ENCODE assay signal across 8 cellular contexts in the genomic region with DNA sequence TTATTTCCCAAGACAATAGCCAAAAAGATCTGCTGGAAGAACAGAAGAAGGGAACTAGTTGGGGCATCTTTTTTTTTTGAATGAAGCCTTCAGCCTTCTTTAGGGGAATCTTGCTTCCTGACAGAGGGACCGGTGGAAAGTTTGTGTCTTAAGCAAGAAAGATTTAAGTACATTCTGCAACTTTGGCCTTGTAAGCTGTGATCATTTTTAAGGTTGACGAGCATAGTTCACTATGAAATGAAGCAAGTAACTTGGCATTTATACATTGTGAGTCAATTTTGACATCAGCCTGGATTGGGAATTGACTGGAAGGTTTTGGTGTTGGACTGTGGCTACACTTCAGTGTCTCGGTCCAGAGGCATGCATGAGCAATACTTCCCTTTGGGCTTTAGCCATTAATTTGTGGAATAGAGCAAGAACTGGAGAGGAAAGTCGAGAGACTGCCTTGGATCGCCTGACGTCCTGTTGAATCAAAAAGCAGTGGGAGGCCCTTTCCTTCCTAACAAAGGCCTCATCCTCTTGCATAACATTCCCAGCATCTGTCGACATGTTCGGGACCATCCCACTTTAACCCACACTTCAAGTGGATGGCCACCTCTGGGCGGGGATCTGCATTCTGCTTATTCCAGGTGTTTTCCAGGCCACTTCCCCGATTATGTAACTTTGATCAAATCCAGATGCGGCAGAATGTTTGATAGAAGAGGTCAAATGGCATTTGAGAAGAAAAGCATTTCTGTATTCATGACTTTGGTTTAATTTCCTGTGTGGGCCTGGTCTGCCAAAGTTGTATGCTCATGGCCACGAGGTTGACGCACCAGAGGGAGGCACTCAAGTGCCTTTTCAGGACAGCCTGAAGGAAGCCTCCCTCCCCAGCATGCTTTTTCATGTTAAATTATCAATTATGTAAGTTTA. TPM values are rescaled to one million over a fixed set of nuclear protein-coding genes. Genes with fewer than 3 reads are reported as not detected.
A peak's percentile ranks its signal among the peaks of the same experiment; 100 is the strongest.
DNase-seq lines count a peak whose midpoint lies in the region; ATAC-seq and TF ChIP-seq lines count a peak whose summit lies in the region.

No MANE protein-coding gene starts in this region.

- H3K9me3 ChIP-seq in spleen, result no peaks in the 10 kb centered on the region
- H3K9me3 ChIP-seq in effector memory CD4-positive, alpha-beta T cell (ENCODE audit: control insufficient read depth, low read length), result no peaks in the 10 kb centered on the region
- no peaks in the 10 kb centered on the region for H3K9me3 ChIP-seq in CD4-positive, alpha-beta memory T cell (ENCODE audit: control insufficient read depth in 1 of 2, low read length in 2 of 2)

- TF ChIP-seq POLR2A in spleen (IDR thresholded peaks at IDR 0.05), result no peak

- no peaks in the 10 kb centered on the region for H3K27me3 ChIP-seq in spleen (replicated peaks in 1 of 7)
- H3K27me3 ChIP-seq in effector memory CD4-positive, alpha-beta T cell (replicated peaks; ENCODE audit: control insufficient read depth, insufficient read depth, low read length, poor library complexity, severe bottlenecking), result no peaks in the 10 kb centered on the region
- no peaks in the 10 kb centered on the region for H3K27me3 ChIP-seq in CD4-positive, alpha-beta memory T cell (ENCODE audit: insufficient read depth, low read length)

- no peak overlapping the region for H3K4me3 Mint-ChIP-seq in CD4-positive, alpha-beta memory T cell

- no peak for ATAC-seq in HG02571 (IDR thresholded peaks at IDR 0.05; ENCODE audit: unreplicated experiment)

- DNase-seq in HK-2 (ENCODE audit: unreplicated experiment) (peak; percentile 65), brain pericyte (ENCODE audit: low read depth, low spot score) (peak; percentile 88), iPS-NIHi11 (ENCODE audit: low spot score) (peak; percentile 67), spleen (no peak), NCI-H774 (lab: John Stamatoyannopoulos, UW) (no peak)
- no peak for DNase-seq in effector memory CD4-positive, alpha-beta T cell
- no peak for DNase-seq in CD4-positive, alpha-beta memory T cell

- H3K4me1 ChIP-seq in spleen, result peaks cover 0 to 73% (median 37%) of the 10 kb centered on the region in 6 donors
- no peaks in the 10 kb centered on the region for H3K4me1 ChIP-seq in effector memory CD4-positive, alpha-beta T cell (ENCODE audit: control insufficient read depth, insufficient read depth, low read length, poor library complexity, severe bottlenecking)
- H3K4me1 ChIP-seq in CD4-positive, alpha-beta memory T cell (ENCODE audit: insufficient read depth, low read length), result peaks cover 31% of the 10 kb centered on the region

- no peaks in the 10 kb centered on the region for H3K36me3 ChIP-seq in spleen
- no peaks in the 10 kb centered on the region for H3K36me3 ChIP-seq in effector memory CD4-positive, alpha-beta T cell (ENCODE audit: control insufficient read depth, insufficient read depth, low read length)
- H3K36me3 ChIP-seq in CD4-positive, alpha-beta memory T cell (ENCODE audit: insufficient read depth, low read length), result no peaks in the 10 kb centered on the region

- POLR2A ChIA-PET in CD4-positive, alpha-beta memory T cell (lab: Charles Lee; ENCODE audit: partially characterized antibody), result no interaction called here

- no peaks in the 10 kb centered on the region for H3K9me3 Mint-ChIP-seq in CD4-positive, alpha-beta memory T cell

- CTCF ChIA-PET in CD4-positive, alpha-beta memory T cell (lab: Charles Lee; ENCODE audit: partially characterized antibody), result interaction anchor here (0.9 to 2.7 kb wide), 2 partner anchors 10 to 19 kb away, joined by 3 to 6 read pairs; no protein-coding TSS in a partner anchor

- H3K27me3 Mint-ChIP-seq in CD4-positive, alpha-beta memory T cell, result no peaks in the 10 kb centered on the region

- 37 to 63% (median 49%) methylated on average over 13 of the region's 13 CpGs for WGBS in spleen, 5 donors

- intact Hi-C loops in spleen (cut with DNase I; ENCODE audit: low total_unique reads), result no loop called here
- intact Hi-C loops in CD4-positive, alpha-beta memory T cell (cut with micrococcal nuclease), result no loop called here

- peak overlapping the region in 7 of 8 donors; percentile 69 to 80 (median 77) for H3K27ac ChIP-seq in spleen
- no peak overlapping the region for H3K27ac ChIP-seq in effector memory CD4-positive, alpha-beta T cell (ENCODE audit: insufficient read depth, low read length, poor library complexity, severe bottlenecking)
- H3K27ac ChIP-seq in CD4-positive, alpha-beta memory T cell (ENCODE audit: low read depth, low read length), result no peak overlapping the region

- H3K4me1 Mint-ChIP-seq in CD4-positive, alpha-beta memory T cell, result peaks cover 8 to 17% (median 14%) of the 10 kb centered on the region in 4 donors

- TF ChIP-seq CTCF in spleen (IDR thresholded peaks at IDR 0.05 in 8 of 11, conservative IDR thresholded peaks at IDR 0.05 in 3 of 11), result no peak

- peak overlapping the region in 1 of 7 donors; percentile 55 for H3K27ac Mint-ChIP-seq in CD4-positive, alpha-beta memory T cell

- H3K4me3 ChIP-seq in spleen, result no peak overlapping the region
- no peak overlapping the region for H3K4me3 ChIP-seq in effector memory CD4-positive, alpha-beta T cell (ENCODE audit: insufficient read depth, low read depth, low read length, poor library complexity, severe bottlenecking)
- no peak overlapping the region for H3K4me3 ChIP-seq in CD4-positive, alpha-beta memory T cell (ENCODE audit: low read length in 2 of 2)

- H3K36me3 Mint-ChIP-seq in CD4-positive, alpha-beta memory T cell, result no peaks in the 10 kb centered on the region

RNA-seq across cellular contexts. Expression of a gene that starts 12.5 kb away (rescaled TPM):
- total RNA-seq in spleen, result 10 to 100 TPM; 36.2 to 76.7 (median 55.5) TPM
- 10 to 100 TPM in 2 of 3 donors, 1 to 10 TPM in 1; 9.7 to 17.0 (median 11.5) TPM for polyA plus RNA-seq in spleen
- total RNA-seq in CD4-positive, alpha-beta memory T cell, result 10 to 100 TPM; 31.6 to 34.4 TPM
- 10 to 100 TPM in 1 of 2 donors, 1 to 10 TPM in 1; 3.2 to 14.4 TPM for polyA plus RNA-seq in CD4-positive, alpha-beta memory T cell

RNA-seq across cellular contexts. Expression of a gene that starts 49.0 kb away (rescaled TPM):
- total RNA-seq in spleen, result not detected
- polyA plus RNA-seq in spleen, result under 1 TPM in 2 of 3 donors, not detected in 1; 0.13 to 0.16 TPM
- total RNA-seq in CD4-positive, alpha-beta memory T cell, result not detected
- polyA plus RNA-seq in CD4-positive, alpha-beta memory T cell, result not detected

Comparison
In these comparisons a context has a peak if more than half of its experiments do, and no peak if none do; other contexts are left out.
1. DNase-seq: peak in HK-2 (single experiment), brain pericyte (single experiment) and iPS-NIHi11 (single experiment); none in spleen (single experiment), effector memory CD4-positive, alpha-beta T cell (0 of 3), NCI-H774 (single experiment) and CD4-positive, alpha-beta memory T cell (0 of 5).
2. H3K27ac ChIP-seq: peak in spleen (7 of 8); none in effector memory CD4-positive, alpha-beta T cell (single experiment) and CD4-positive, alpha-beta memory T cell (single experiment).